In genomic region chr12:14850929-14851663, GRCh38 we compare ENCODE assay signal across 12 cellular contexts.
DNase-seq lines count a peak whose midpoint lies in the region; ATAC-seq and TF ChIP-seq lines count a peak whose summit lies in the region.
"Had no signal": no experiment of that assay in that cellular context is flagged by ENCODE, and none has a peak within 500 bp of the region (broad histone marks: within the 10 kb centered on the region; RNA-seq: fewer than 3 reads in every experiment).

No MANE protein-coding gene starts in this region.

- DNase-seq in DMS79 treated with DMSO at 0.1 percent for 48 hours (lab: John Stamatoyannopoulos, UW) (peak; percentile 8), retina (no peak), dedifferentiated amniotic fluid mesenchymal stem cell (ENCODE audit: extremely low spot score) (no peak), iPS-NIHi11 (ENCODE audit: low spot score) (no peak), NCI-H1048 (lab: John Stamatoyannopoulos, UW) (no peak)
- DNase-seq: foreskin melanocyte, NCI-H1694 treated with DMSO at 0.1 percent for 48 hours had no signal

- no peaks in the 10 kb centered on the region for H4K20me1 ChIP-seq in KMS-11 (ENCODE audit: insufficient read depth)

- H3K4me3 ChIP-seq in KMS-11 (IDR thresholded peaks at IDR 0.05; ENCODE audit: insufficient read depth, low read depth, low read length), result no peak overlapping the region
- H3K4me3 ChIP-seq: A549, SK-N-MC had no signal

- H3K27ac ChIP-seq in KMS-11, result peak overlapping the region; percentile 20; the same call in 1 of the 2 replicates
- H3K27ac ChIP-seq: A549, SK-N-MC had no signal

- H3K4me2 ChIP-seq in KMS-11, result no peak overlapping the region
- H3K4me2 ChIP-seq: A549 had no signal

- H3K36me3 ChIP-seq in KMS-11 (ENCODE audit: insufficient read depth), result no peaks in the 10 kb centered on the region

- H2AFZ ChIP-seq in KMS-11 (ENCODE audit: low read depth), result peak overlapping the region; percentile 23; the same call in 1 of the 2 replicates

- no peak overlapping the region for H3K9ac ChIP-seq in KMS-11

- no peaks in the 10 kb centered on the region for H3K79me2 ChIP-seq in KMS-11 (ENCODE audit: insufficient read depth, low read depth)

- no peaks in the 10 kb centered on the region for H3K27me3 ChIP-seq in KMS-11 (ENCODE audit: insufficient read depth, low read depth)

- H3K4me1 ChIP-seq in KMS-11 (ENCODE audit: low read depth, poor library complexity, severe bottlenecking), result peaks cover 14% of the 10 kb centered on the region

- ATAC-seq in GM19351 (IDR thresholded peaks at IDR 0.05; ENCODE audit: unreplicated experiment) (peak; percentile 75), HG02678 (IDR thresholded peaks at IDR 0.05; ENCODE audit: unreplicated experiment) (peak; percentile 66)

- TF ChIP-seq CTCF in KMS-11 (conservative IDR thresholded peaks at IDR 0.05; ENCODE audit: low read depth, low read length), result no peak
